Comparison of ENCODE assay signal across 8 cellular contexts in the genomic region with DNA sequence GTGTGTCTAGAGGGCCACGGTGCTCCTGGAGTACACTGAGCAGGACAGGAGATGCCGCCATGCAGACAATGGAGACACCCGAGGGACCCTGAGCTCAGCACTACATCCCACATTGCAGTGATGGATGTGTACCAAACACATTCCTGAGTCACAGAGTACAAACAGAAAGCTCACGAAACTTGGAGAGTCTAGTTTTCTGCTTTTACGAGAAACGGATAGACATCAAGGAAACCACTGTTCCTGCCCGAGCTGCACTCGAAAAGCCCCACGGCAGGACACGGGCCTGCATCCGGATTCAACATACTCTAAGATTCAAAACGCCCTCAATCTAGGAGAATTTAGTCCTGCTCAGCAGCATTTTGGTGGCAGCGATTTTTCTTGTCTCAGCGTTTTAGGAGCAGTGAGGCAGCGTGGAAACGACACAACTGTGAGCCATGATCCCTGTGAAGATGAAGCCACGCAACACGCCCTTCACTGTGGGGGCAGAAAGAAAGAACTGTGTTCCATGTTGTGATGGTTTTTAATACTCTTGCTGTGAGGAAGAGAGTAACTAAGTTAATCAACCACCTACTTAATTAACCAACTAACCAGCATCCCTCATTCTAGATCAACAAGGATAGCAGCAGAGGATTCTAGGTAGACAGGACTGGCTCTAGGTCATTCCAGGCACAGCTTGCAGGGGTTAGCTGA. TPM values are rescaled to one million over a fixed set of nuclear protein-coding genes. Genes with fewer than 3 reads are reported as not detected.
DNase-seq lines count a peak whose midpoint lies in the region; ATAC-seq and TF ChIP-seq lines count a peak whose summit lies in the region.

No MANE protein-coding gene starts in this region.

- H3K36me3 Mint-ChIP-seq in osteocyte (ENCODE audit: unreplicated experiment): peaks cover 2% of the 10 kb centered on the region

- peaks cover 23% of the 10 kb centered on the region for H3K4me1 ChIP-seq in NT2/D1 (ENCODE audit: insufficient read depth, insufficient read length)

- peak overlapping the region; percentile 61 for H3K27ac ChIP-seq in AG04450 (ENCODE audit: low read depth, low read length)

- H3K4me3 ChIP-seq in AG04450 (ENCODE audit: low read depth, low read length) (peak overlapping the region; percentile 13), NT2/D1 (ENCODE audit: insufficient read length, low read depth) (no peak overlapping the region)

- H3K36me3 ChIP-seq in NT2/D1 (ENCODE audit: insufficient read depth, insufficient read length, low read length): peaks cover 39% of the 10 kb centered on the region

- POLR2A ChIA-PET in AG04450 (lab: Yijun Ruan, JAX): interaction anchor here (0.7 to 2.2 kb wide), 4 partner anchors 22 to 76 kb away, joined by 4 to 12 read pairs (median 9); no protein-coding TSS in a partner anchor

- H3K27me3 ChIP-seq in AG04450 (ENCODE audit: control insufficient read depth, insufficient read depth, low read length) (no peaks in the 10 kb centered on the region), NT2/D1 (ENCODE audit: insufficient read depth, insufficient read length) (no peaks in the 10 kb centered on the region)

- H3K4me3 Mint-ChIP-seq in osteocyte (ENCODE audit: unreplicated experiment): peak overlapping the region; percentile 37

- H3K9me3 ChIP-seq in AG04450 (ENCODE audit: control insufficient read depth, insufficient read depth, low read length): peaks cover 3% of the 10 kb centered on the region; the same call in 1 of the 2 replicates
- no peaks in the 10 kb centered on the region for H3K9me3 ChIP-seq in NT2/D1 (ENCODE audit: insufficient read depth, low read length)

- DNase-seq in AG04450 (ENCODE audit: low read depth, low spot score) (no peak), NT2/D1 (ENCODE audit: low read depth, low spot score) (no peak), dermis blood vessel endothelial cell (peak; percentile 67), osteocyte (ENCODE audit: extremely low spot score, unreplicated experiment) (no peak), NCI-H510A (lab: John Stamatoyannopoulos, UW) (no peak)
- no peak for DNase-seq in activated CD4-positive, CD25-positive, alpha-beta regulatory T cell treated with anti-CD3 and anti-CD28 coated beads, Interleukin-2, amount 50 U/mL, for 72 hours
- no peak for DNase-seq in stimulated activated CD4-positive, alpha-beta T cell treated with anti-CD3 and anti-CD28 coated beads, Interleukin-1b, Interleukin-23, amount 100 ng/mL, for 48 hours

- peak overlapping the region; percentile 83 for H3K27ac Mint-ChIP-seq in osteocyte (ENCODE audit: unreplicated experiment)

- no peaks in the 10 kb centered on the region for H3K9me3 Mint-ChIP-seq in osteocyte (ENCODE audit: unreplicated experiment)

- H3K27me3 Mint-ChIP-seq in osteocyte (ENCODE audit: unreplicated experiment): no peaks in the 10 kb centered on the region

- TF ChIP-seq CTCF in AG04450 (IDR thresholded peaks at IDR 0.05; ENCODE audit: low read depth, low read length) (no peak), osteocyte (IDR thresholded peaks at IDR 0.05) (no peak)

- peaks cover 89% of the 10 kb centered on the region for H3K4me1 Mint-ChIP-seq in osteocyte (ENCODE audit: unreplicated experiment)

- ATAC-seq in HG02884 (IDR thresholded peaks at IDR 0.05; ENCODE audit: unreplicated experiment): no peak

- CTCF ChIA-PET in AG04450 (lab: Charles Lee): interaction anchor here (1.3 to 2.8 kb wide), 2 partner anchors 241 kb away, joined by 6 to 8 read pairs; no protein-coding TSS in a partner anchor

- H3K9ac ChIP-seq in NT2/D1 (ENCODE audit: insufficient read length, low read depth): peak overlapping the region; percentile 12

RNA-seq across cellular contexts. Expression of gene TNS3, which starts 3.2 kb away (rescaled TPM):
- polyA plus RNA-seq in AG04450 (2011; rRNA removed): 121 and 131 TPM in 2 replicates
- 326 and 376 TPM in 2 replicates for polyA minus RNA-seq in AG04450 (2011; rRNA and poly(A)+ RNA removed)
- total RNA-seq in dermis blood vessel endothelial cell (11.7 and 13.6 TPM in 2 replicates), osteocyte (93.8 and 103 TPM in 2 replicates)
